ENCODE assay signal across 15 cellular contexts in the genomic region with DNA sequence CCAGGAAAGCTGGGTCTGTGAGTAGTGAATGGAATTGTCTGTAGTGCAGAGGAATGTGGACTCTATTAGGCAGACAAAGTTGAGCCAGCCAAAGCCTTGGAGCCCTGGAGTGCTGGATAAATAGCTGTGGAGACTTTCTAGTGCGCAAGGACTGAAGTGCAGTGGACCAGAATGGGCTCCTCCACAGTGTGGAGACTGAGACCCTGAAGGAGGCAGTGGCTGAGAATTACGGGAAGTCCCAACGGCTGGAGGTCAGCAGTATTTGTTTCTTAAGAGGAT. TPM values are rescaled to one million over a fixed set of nuclear protein-coding genes. Genes with fewer than 3 reads are reported as not detected.
DNase-seq lines count a peak whose midpoint lies in the region; ATAC-seq, FAIRE-seq and TF ChIP-seq lines count a peak whose summit lies in the region.
"Had no signal": no experiment of that assay in that cellular context is flagged by ENCODE, and none has a peak within 500 bp of the region (broad histone marks: within the 10 kb centered on the region; RNA-seq: fewer than 3 reads in every experiment).

No MANE protein-coding gene starts in this region.

- peak; percentile 28 for ATAC-seq in Right ventricle myocardium superior (ENCODE audit: poor library complexity)
- ATAC-seq in natural killer cell treated with Interleukin-12 subunit alpha and Interleukin-12 subunit beta and Interleukin-15 and Interleukin-18, amount 100 ng/mL, for 72 hours, result no peak

- no peak overlapping the region for H3K27ac Mint-ChIP-seq in natural killer cell treated with Interleukin-12 subunit alpha and Interleukin-12 subunit beta and Interleukin-15 and Interleukin-18, amount 100 ng/mL, for 72 hours
- H3K27ac Mint-ChIP-seq: progenitor cell of endocrine pancreas had no signal

- intact Hi-C loops in Right ventricle myocardium superior (cut with DNase I), result no loop called here
- intact Hi-C loops in cardiac septum (cut with DNase I), result no loop called here

- H3K9me3 Mint-ChIP-seq in natural killer cell treated with Interleukin-12 subunit alpha and Interleukin-12 subunit beta and Interleukin-15 and Interleukin-18, amount 100 ng/mL, for 72 hours, result peaks cover 7% of the 10 kb centered on the region

- FAIRE-seq in urothelium cell line (lab: Jason Lieb, UNC) (no peak), H54 (lab: Jason Lieb, UNC) (no peak)

- TF ChIP-seq POLR2A in H54 (IDR thresholded peaks at IDR 0.05; ENCODE audit: low read depth, low read length), result no peak

- peaks cover 37 to 41% of the 10 kb centered on the region in 2 donors for H3K27me3 Mint-ChIP-seq in natural killer cell treated with Interleukin-12 subunit alpha and Interleukin-12 subunit beta and Interleukin-15 and Interleukin-18, amount 100 ng/mL, for 72 hours
- H3K27me3 Mint-ChIP-seq: progenitor cell of endocrine pancreas had no signal

- DNase-seq in Right ventricle myocardium superior, result no peak
- DNase-seq in cardiac septum (ENCODE audit: low spot score), result no peak
- DNase-seq in epithelial cell of proximal tubule (ENCODE audit: low read depth), result no peak
- no peak for DNase-seq in natural killer cell treated with Interleukin-12 subunit alpha and Interleukin-12 subunit beta and Interleukin-15 and Interleukin-18, amount 100 ng/mL, for 72 hours (ENCODE audit: low spot score)
- DNase-seq in urothelium cell line (ENCODE audit: low spot score), result peak; percentile 8
- no peak for DNase-seq in glomerular visceral epithelial cell (ENCODE audit: extremely low spot score)
- DNase-seq in NCI-H524 treated with DMSO at 0.1 percent for 48 hours (lab: John Stamatoyannopoulos, UW), result no peak
- DNase-seq in H54 (ENCODE audit: insufficient read length, low spot score), result no peak
- DNase-seq: cortex of kidney, NCI-H446 treated with DMSO at 0.1 percent for 48 hours had no signal

- H3K36me3 Mint-ChIP-seq in natural killer cell treated with Interleukin-12 subunit alpha and Interleukin-12 subunit beta and Interleukin-15 and Interleukin-18, amount 100 ng/mL, for 72 hours, result peaks cover 21% of the 10 kb centered on the region

- H3K4me3 Mint-ChIP-seq in natural killer cell treated with Interleukin-12 subunit alpha and Interleukin-12 subunit beta and Interleukin-15 and Interleukin-18, amount 100 ng/mL, for 72 hours, result peak overlapping the region; percentile 33

- peaks cover 6 to 12% of the 10 kb centered on the region in 2 donors for H3K4me1 Mint-ChIP-seq in natural killer cell treated with Interleukin-12 subunit alpha and Interleukin-12 subunit beta and Interleukin-15 and Interleukin-18, amount 100 ng/mL, for 72 hours (ENCODE audit: low read depth in 2 of 2)

- no peak for TF ChIP-seq CTCF in epithelial cell of proximal tubule (conservative IDR thresholded peaks at IDR 0.05; ENCODE audit: low read depth, low read length)

- H3K4me3 ChIP-seq in epithelial cell of proximal tubule (ENCODE audit: low read depth, low read length), result peak overlapping the region; percentile 57
- H3K4me3 ChIP-seq: BLaER1 treated with 17β-estradiol and CSF1 and Interleukin-3, amounts not matched to agents 10 nM and 100 nM; SK-N-MC had no signal

RNA-seq across cellular contexts. Expression of gene ZNF662, which starts 0.9 kb away (rescaled TPM):
- 3.3 TPM for total RNA-seq in Right ventricle myocardium superior
- total RNA-seq in cardiac septum, result 6.6 TPM
- total RNA-seq in epithelial cell of proximal tubule, result 1.7 and 6.3 TPM in 2 replicates
- under 1 TPM; 0.36 to 0.42 TPM for total RNA-seq in natural killer cell treated with Interleukin-12 subunit alpha and Interleukin-12 subunit beta and Interleukin-15 and Interleukin-18, amount 100 ng/mL, for 72 hours

RNA-seq across cellular contexts. Expression of gene CYP8B1, which starts 31.2 kb away (rescaled TPM):
- total RNA-seq in Right ventricle myocardium superior (not detected), cardiac septum (not detected), epithelial cell of proximal tubule (not detected in 2 replicates)
- total RNA-seq in natural killer cell treated with Interleukin-12 subunit alpha and Interleukin-12 subunit beta and Interleukin-15 and Interleukin-18, amount 100 ng/mL, for 72 hours, result under 1 TPM in 1 of 2 donors, not detected in 1; 0.14 TPM
- total RNA-seq: activated CD8-positive, alpha-beta memory T cell treated with anti-CD3 and anti-CD28 coated beads for 36 hours; LHCN-M2; progenitor cell of endocrine pancreas had no signal
